In genomic region chr2:148990968-148991367, GRCh38 we compare ENCODE assay signal across 16 cellular contexts. TPM values are rescaled to one million over a fixed set of nuclear protein-coding genes. Genes with fewer than 3 reads are reported as not detected.
"Had no signal": no experiment of that assay in that cellular context is flagged by ENCODE, and none has a peak within 500 bp of the region (broad histone marks: within the 10 kb centered on the region; RNA-seq: fewer than 3 reads in every experiment).

No MANE protein-coding gene starts in this region.

- H3K4me1 ChIP-seq: gastrocnemius medialis, stomach had no signal

- H3K27me3 ChIP-seq: gastrocnemius medialis, stomach had no signal

- H3K27ac ChIP-seq: gastrocnemius medialis, stomach, thoracic aorta had no signal

- ATAC-seq: activated CD8-positive, alpha-beta memory T cell treated with anti-CD3 and anti-CD28 coated beads, Interleukin-2, amount 10 ng/mL, durations not matched to agents 7 days and 5 days; gastrocnemius medialis; left lobe of liver; natural killer cell treated with Interleukin-12 subunit alpha and Interleukin-12 subunit beta and Interleukin-15 and Interleukin-18, amount 100 ng/mL, for 72 hours had no signal

- DNase-seq: activated CD4-positive, alpha-beta T cell treated with anti-CD3 and anti-CD28 coated beads for 1 hour; activated CD4-positive, alpha-beta T cell treated with anti-CD3 and anti-CD28 coated beads, Interleukin-2, amount 50 U/mL, for 48 hours; activated CD8-positive, alpha-beta memory T cell treated with anti-CD3 and anti-CD28 coated beads, Interleukin-2, amount 10 ng/mL, durations not matched to agents 7 days and 5 days; activated gamma-delta T cell; activated T-cell treated with anti-CD3 and anti-CD28 coated beads, Interleukin-2, amount 50 U/mL, for 48 hours; effector memory CD4-positive, alpha-beta T cell; gastrocnemius medialis; islet precursor cell; occipital lobe; stimulated activated CD4-positive, alpha-beta T cell treated with anti-CD3 and anti-CD28 coated beads, Interleukin-15, amount 100 ng/mL, for 24 hours; stimulated activated CD4-positive, alpha-beta T cell treated with anti-CD3 and anti-CD28 coated beads, Interleukin-4, amount 100 ng/mL, for 24 hours; stomach had no signal

RNA-seq across cellular contexts. Expression of gene LYPD6B, which starts 47.5 kb away (rescaled TPM):
- total RNA-seq: activated CD8-positive, alpha-beta memory T cell treated with anti-CD3 and anti-CD28 coated beads, Interleukin-2, amount 10 ng/mL, durations not matched to agents 7 days and 5 days; fibroblast of lung; gastrocnemius medialis; left lobe of liver; natural killer cell treated with Interleukin-12 subunit alpha and Interleukin-12 subunit beta and Interleukin-15 and Interleukin-18, amount 100 ng/mL, for 72 hours; thoracic aorta had no signal
